In the genomic region with DNA sequence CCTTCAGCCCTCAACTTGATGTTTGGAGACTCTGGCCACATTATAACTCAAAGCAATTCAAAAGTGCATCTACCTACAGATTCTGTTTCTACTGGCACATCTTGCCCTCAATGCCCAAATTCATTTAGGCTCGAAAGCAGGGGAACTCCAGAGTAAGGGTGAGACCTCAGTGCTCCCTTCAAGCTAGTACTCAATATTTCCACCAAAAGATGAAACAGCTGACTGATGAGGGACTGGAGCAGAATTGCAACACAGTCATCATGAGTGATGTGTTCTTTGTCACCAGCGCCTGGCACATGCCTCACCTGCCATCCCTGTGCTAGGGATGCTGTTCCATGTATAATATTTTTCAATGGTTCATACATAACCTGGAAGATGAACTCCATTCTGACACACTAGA, we compare ENCODE assay signal across 18 cellular contexts.
DNase-seq lines count a peak whose midpoint lies in the region; ATAC-seq and TF ChIP-seq lines count a peak whose summit lies in the region.
"Had no signal": no experiment of that assay in that cellular context is flagged by ENCODE, and none has a peak within 500 bp of the region (broad histone marks: within the 10 kb centered on the region; RNA-seq: fewer than 3 reads in every experiment).

No MANE protein-coding gene starts in this region.

- CTCF ChIA-PET in activated CD4-positive, alpha-beta T cell treated with anti-CD3 and anti-CD28 coated beads for 36 hours (lab: Charles Lee): no interaction called here
- CTCF ChIA-PET in mammary epithelial cell (lab: Charles Lee; ENCODE audit: low non-redundant PET) (no interaction called here), MCF 10A (lab: Yijun Ruan, JAX) (interaction anchor here (0.7 kb wide), 1 partner anchor 10 kb away, joined by 3 read pairs; no protein-coding TSS in a partner anchor)

- H3K27ac ChIP-seq in mammary epithelial cell (ENCODE audit: insufficient read depth, low read depth, low read length) (no peak overlapping the region), substantia nigra (ENCODE audit: low read depth, low read length, poor library complexity, severe bottlenecking) (no peak overlapping the region)
- H3K27ac ChIP-seq: 22Rv1, A549, C4-2B, GM23248, HL-60 had no signal

- no peak overlapping the region for H3K4me3 Mint-ChIP-seq in activated CD4-positive, alpha-beta T cell treated with anti-CD3 and anti-CD28 coated beads for 36 hours
- H3K4me3 Mint-ChIP-seq in MCF 10A (ENCODE audit: unreplicated experiment): no peak overlapping the region
- H3K4me3 Mint-ChIP-seq: CD4-positive, alpha-beta T cell; HFFc6 had no signal

- peaks cover 6% of the 10 kb centered on the region for H3K27me3 Mint-ChIP-seq in activated CD4-positive, alpha-beta T cell treated with anti-CD3 and anti-CD28 coated beads for 36 hours
- H3K27me3 Mint-ChIP-seq in MCF 10A (ENCODE audit: insufficient read depth, unreplicated experiment): no peaks in the 10 kb centered on the region

- no peak overlapping the region for H3K4me3 ChIP-seq in mammary epithelial cell (replicated peaks in 1 of 3; ENCODE audit: insufficient read depth in 1 of 3, low read depth in 2 of 3, low read length in 3 of 3)
- H3K4me3 ChIP-seq: A549, GM23248 had no signal

- dilution Hi-C loops in mammary epithelial cell (cut with HindIII; ENCODE audit: low sequenced_read_pairs): no loop called here

- ATAC-seq in activated CD4-positive, alpha-beta T cell treated with anti-CD3 and anti-CD28 coated beads for 36 hours: peak; percentile 58
- ATAC-seq in stimulated activated naive CD8-positive, alpha-beta T cell treated with anti-CD3 and anti-CD28 coated beads, Interleukin-15, Interleukin-2, amounts not matched to agents 100 U/mL and 50 U/mL, for 24 hours: peak; percentile 67
- ATAC-seq: A549, HCT116 had no signal

- H3K27me3 ChIP-seq in mammary epithelial cell (ENCODE audit: insufficient read depth, low read length): no peaks in the 10 kb centered on the region

- no peaks in the 10 kb centered on the region for H3K36me3 Mint-ChIP-seq in activated CD4-positive, alpha-beta T cell treated with anti-CD3 and anti-CD28 coated beads for 36 hours (ENCODE audit: low read depth)
- H3K36me3 Mint-ChIP-seq in MCF 10A (ENCODE audit: insufficient read depth, unreplicated experiment): no peaks in the 10 kb centered on the region

- H3K9me3 ChIP-seq in mammary epithelial cell (replicated peaks; ENCODE audit: insufficient read depth, low read length): no peaks in the 10 kb centered on the region
- H3K9me3 ChIP-seq: A549, Caco-2 had no signal

- POLR2A ChIA-PET in activated CD4-positive, alpha-beta T cell treated with anti-CD3 and anti-CD28 coated beads for 36 hours (lab: Charles Lee): no interaction called here
- POLR2A ChIA-PET in MCF 10A (lab: Yijun Ruan, JAX): no interaction called here

- peak; percentile 6 for DNase-seq in activated CD4-positive, alpha-beta T cell treated with anti-CD3 and anti-CD28 coated beads for 36 hours
- DNase-seq in activated CD4-positive, alpha-beta T cell treated with anti-CD3 and anti-CD28 coated beads, Interleukin-2, amount 50 U/mL, for 48 hours: no peak
- no peak for DNase-seq in mammary epithelial cell
- no peak for DNase-seq in MCF 10A (ENCODE audit: unreplicated experiment)
- DNase-seq in stimulated activated naive CD8-positive, alpha-beta T cell treated with anti-CD3 and anti-CD28 coated beads, Interleukin-15, Interleukin-2, amounts not matched to agents 100 U/mL and 50 U/mL, for 24 hours: no peak
- DNase-seq in substantia nigra (lab: John Stamatoyannopoulos, UW): no peak
- DNase-seq in GM13977 (ENCODE audit: low spot score): no peak
- DNase-seq: AML-193; Caco-2; CD4-positive, alpha-beta T cell; GM23248; H7; HFFc6 had no signal

- H3K9me3 Mint-ChIP-seq in activated CD4-positive, alpha-beta T cell treated with anti-CD3 and anti-CD28 coated beads for 36 hours (ENCODE audit: low read depth): no peaks in the 10 kb centered on the region
- no peaks in the 10 kb centered on the region for H3K9me3 Mint-ChIP-seq in MCF 10A (ENCODE audit: unreplicated experiment)
- H3K9me3 Mint-ChIP-seq: CD4-positive, alpha-beta T cell; HFFc6 had no signal

- BruUV-seq in mammary epithelial cell (replicated peaks; lab: Mats Ljungman, UMichigan) (no TSS peak), MCF 10A (replicated peaks; lab: Mats Ljungman, UMichigan) (no TSS peak)

- H3K4me1 ChIP-seq in mammary epithelial cell (ENCODE audit: insufficient read depth, low read length): peaks cover 32% of the 10 kb centered on the region
- H3K4me1 ChIP-seq: Caco-2 had no signal

- no peaks in the 10 kb centered on the region for H3K79me2 ChIP-seq in mammary epithelial cell (ENCODE audit: insufficient read depth, low read length)

- intact Hi-C loops in activated CD4-positive, alpha-beta T cell treated with anti-CD3 and anti-CD28 coated beads for 36 hours (cut with DNase I, micrococcal nuclease): no loop called here
- intact Hi-C loops in mammary epithelial cell (cut with micrococcal nuclease) (loop anchor here (10.0 kb wide), 1 partner anchor 96 kb away; no protein-coding TSS in a partner anchor), MCF 10A (cut with micrococcal nuclease) (no loop called here)

- no peaks in the 10 kb centered on the region for H4K20me1 ChIP-seq in mammary epithelial cell (ENCODE audit: insufficient read depth, low read length)

- TF ChIP-seq CTCF in mammary epithelial cell (conservative IDR thresholded peaks at IDR 0.05 in 1 of 2, IDR thresholded peaks at IDR 0.05 in 1 of 2; ENCODE audit: extremely low read depth in 1 of 2, insufficient read depth in 1 of 2, low read depth in 1 of 2, low read length in 2 of 2): no peak
- no peak for TF ChIP-seq CTCF in MCF 10A (IDR thresholded peaks at IDR 0.05; ENCODE audit: unreplicated experiment)
- TF ChIP-seq CTCF in GM13977 (IDR thresholded peaks at IDR 0.05; ENCODE audit: extremely low read depth, insufficient read depth, missing control alignments): no peak

- H3K4me1 Mint-ChIP-seq in activated CD4-positive, alpha-beta T cell treated with anti-CD3 and anti-CD28 coated beads for 36 hours: peaks cover 23% of the 10 kb centered on the region
- peaks cover 23% of the 10 kb centered on the region for H3K4me1 Mint-ChIP-seq in MCF 10A (ENCODE audit: insufficient read depth, unreplicated experiment)

- no peak overlapping the region for H3K27ac Mint-ChIP-seq in activated CD4-positive, alpha-beta T cell treated with anti-CD3 and anti-CD28 coated beads for 36 hours
- H3K27ac Mint-ChIP-seq in MCF 10A (ENCODE audit: low read depth, unreplicated experiment): no peak overlapping the region
- H3K27ac Mint-ChIP-seq: CD4-positive, alpha-beta T cell; HFFc6 had no signal

- no peak overlapping the region for H3K4me2 ChIP-seq in mammary epithelial cell (ENCODE audit: insufficient read depth, low read depth, low read length)
- H3K4me2 ChIP-seq: A549 had no signal

- in situ Hi-C loops in mammary epithelial cell (cut with MboI; ENCODE audit: low sequenced_read_pairs in 2 of 2): no loop called here
- in situ Hi-C loops in GM13977 (cut with MboI; ENCODE audit: low pct_unique_long_range_greater_than_20kb, low sequenced_read_pairs, unreplicated experiment): no loop called here

- WGBS in mammary epithelial cell (ENCODE audit: low coverage, missing lambda C conversion rate): 100% methylated on average over 2 of the region's 2 CpGs

- H3K9ac ChIP-seq in mammary epithelial cell (ENCODE audit: insufficient read depth, low read length): no peak overlapping the region
- H3K9ac ChIP-seq: GM23248 had no signal

- H3K36me3 ChIP-seq in mammary epithelial cell (ENCODE audit: insufficient read depth, low read length): no peaks in the 10 kb centered on the region

- peak overlapping the region; percentile 11 for H2AFZ ChIP-seq in mammary epithelial cell (ENCODE audit: low read depth, low read length)
- H2AFZ ChIP-seq: GM23248 had no signal
